Comparison of ENCODE assay signal across 12 cellular contexts in genomic region chr5:125559296-125559695, GRCh38.
DNase-seq lines count a peak whose midpoint lies in the region; ATAC-seq and TF ChIP-seq lines count a peak whose summit lies in the region.
"Had no signal": no experiment of that assay in that cellular context is flagged by ENCODE, and none has a peak within 500 bp of the region (broad histone marks: within the 10 kb centered on the region; RNA-seq: fewer than 3 reads in every experiment).

No MANE protein-coding gene starts in this region.

- peak; percentile 63 to 99 for ATAC-seq in left cardiac atrium
- ATAC-seq in HG02885 (IDR thresholded peaks at IDR 0.05; ENCODE audit: poor library complexity, unreplicated experiment): no peak
- ATAC-seq: stimulated activated effector memory CD8-positive, alpha-beta T cell treated with anti-CD3 and anti-CD28 coated beads, Interleukin-12 subunit alpha, Interleukin-12 subunit beta, amount 100 ng/mL, for 72 hours had no signal

- no peaks in the 10 kb centered on the region for H3K79me2 ChIP-seq in smooth muscle cell (ENCODE audit: low read depth)

- 7% methylated on average over 2 of the region's 2 CpGs for WGBS in smooth muscle cell (ENCODE audit: low lambda C conversion rate)
- 47 to 55% methylated on average over 2 of the region's 2 CpGs for WGBS in lower leg skin, 2 donors

- H3K27ac ChIP-seq in smooth muscle cell (ENCODE audit: low read depth): peak overlapping the region; percentile 57
- H3K27ac ChIP-seq: 22Rv1 had no signal

- H2AFZ ChIP-seq in smooth muscle cell (ENCODE audit: low read depth): no peak overlapping the region

- TF ChIP-seq CTCF in smooth muscle cell (IDR thresholded peaks at IDR 0.05; ENCODE audit: borderline replicate concordance, insufficient read depth, poor library complexity, severe bottlenecking) (no peak), lower leg skin (IDR thresholded peaks at IDR 0.05) (no peak)

- no peaks in the 10 kb centered on the region for H3K36me3 ChIP-seq in adipocyte (ENCODE audit: control insufficient read depth, insufficient read depth, low read length, severe bottlenecking)
- H3K36me3 ChIP-seq in smooth muscle cell (ENCODE audit: low read depth): no peaks in the 10 kb centered on the region

- H3K4me2 ChIP-seq in smooth muscle cell: peak overlapping the region; percentile 62

- H3K9ac ChIP-seq in adipocyte (ENCODE audit: low read length): no peak overlapping the region
- H3K9ac ChIP-seq in smooth muscle cell (ENCODE audit: low read depth): no peak overlapping the region

- peak; percentile 5 for DNase-seq in SIG-M5 treated with dmso at 0.1 percent for 504 hours (lab: John Stamatoyannopoulos, UW; ENCODE audit: unreplicated experiment)
- DNase-seq in SIG-M5 (lab: John Stamatoyannopoulos, UW): no peak
- DNase-seq in adipocyte (ENCODE audit: low read depth): peak; percentile 83
- peak; percentile 31 for DNase-seq in left cardiac atrium
- DNase-seq in smooth muscle cell (lab: John Stamatoyannopoulos, UW; ENCODE audit: unreplicated experiment): no peak
- no peak for DNase-seq in lower leg skin (ENCODE audit: low spot score in 2 of 2)
- no peak for DNase-seq in NCI-H1092 treated with DMSO at 0.1 percent for 48 hours (lab: John Stamatoyannopoulos, UW)
- DNase-seq: NCI-H1417 treated with DMSO at 0.1 percent for 48 hours, RPMI8226 had no signal

- H3K4me3 ChIP-seq in adipocyte (ENCODE audit: low read length) (no peak overlapping the region), smooth muscle cell (no peak overlapping the region), lower leg skin (ENCODE audit: low read depth, poor library complexity, severe bottlenecking) (no peak overlapping the region)

- intact Hi-C loops in left cardiac atrium (cut with DNase I): no loop called here
- intact Hi-C loops in lower leg skin (cut with DNase I; ENCODE audit: low total_unique reads): no loop called here

- no peaks in the 10 kb centered on the region for H4K20me1 ChIP-seq in smooth muscle cell (ENCODE audit: low read depth)

- H3K4me1 ChIP-seq in adipocyte (ENCODE audit: control insufficient read depth, insufficient read depth, low read length) (peaks cover 11% of the 10 kb centered on the region), smooth muscle cell (ENCODE audit: low read depth) (peaks cover 26% of the 10 kb centered on the region)

- no peaks in the 10 kb centered on the region for H3F3A ChIP-seq in smooth muscle cell (ENCODE audit: low read depth)

- TF ChIP-seq POLR2A in lower leg skin (IDR thresholded peaks at IDR 0.05): no peak

- no peaks in the 10 kb centered on the region for H3K9me3 ChIP-seq in adipocyte (ENCODE audit: control insufficient read depth, low read length)
- no peaks in the 10 kb centered on the region for H3K9me3 ChIP-seq in smooth muscle cell (replicated peaks; ENCODE audit: low read depth)

- H3K27me3 ChIP-seq in adipocyte (replicated peaks; ENCODE audit: control insufficient read depth, insufficient read depth, low read length): no peaks in the 10 kb centered on the region
- H3K27me3 ChIP-seq in smooth muscle cell (ENCODE audit: low read depth): no peaks in the 10 kb centered on the region

Comparison
In these comparisons a context has a peak if more than half of its experiments do, and no peak if none do; other contexts are left out.
1. DNase-seq: peak in SIG-M5 treated with dmso at 0.1 percent for 504 hours (single experiment), adipocyte (single experiment) and left cardiac atrium (single experiment); none in SIG-M5 (single experiment), smooth muscle cell (single experiment), lower leg skin (0 of 2) and NCI-H1092 treated with DMSO at 0.1 percent for 48 hours (single experiment).